ENCODE assay signal across 1 cellular context in the genomic region with DNA sequence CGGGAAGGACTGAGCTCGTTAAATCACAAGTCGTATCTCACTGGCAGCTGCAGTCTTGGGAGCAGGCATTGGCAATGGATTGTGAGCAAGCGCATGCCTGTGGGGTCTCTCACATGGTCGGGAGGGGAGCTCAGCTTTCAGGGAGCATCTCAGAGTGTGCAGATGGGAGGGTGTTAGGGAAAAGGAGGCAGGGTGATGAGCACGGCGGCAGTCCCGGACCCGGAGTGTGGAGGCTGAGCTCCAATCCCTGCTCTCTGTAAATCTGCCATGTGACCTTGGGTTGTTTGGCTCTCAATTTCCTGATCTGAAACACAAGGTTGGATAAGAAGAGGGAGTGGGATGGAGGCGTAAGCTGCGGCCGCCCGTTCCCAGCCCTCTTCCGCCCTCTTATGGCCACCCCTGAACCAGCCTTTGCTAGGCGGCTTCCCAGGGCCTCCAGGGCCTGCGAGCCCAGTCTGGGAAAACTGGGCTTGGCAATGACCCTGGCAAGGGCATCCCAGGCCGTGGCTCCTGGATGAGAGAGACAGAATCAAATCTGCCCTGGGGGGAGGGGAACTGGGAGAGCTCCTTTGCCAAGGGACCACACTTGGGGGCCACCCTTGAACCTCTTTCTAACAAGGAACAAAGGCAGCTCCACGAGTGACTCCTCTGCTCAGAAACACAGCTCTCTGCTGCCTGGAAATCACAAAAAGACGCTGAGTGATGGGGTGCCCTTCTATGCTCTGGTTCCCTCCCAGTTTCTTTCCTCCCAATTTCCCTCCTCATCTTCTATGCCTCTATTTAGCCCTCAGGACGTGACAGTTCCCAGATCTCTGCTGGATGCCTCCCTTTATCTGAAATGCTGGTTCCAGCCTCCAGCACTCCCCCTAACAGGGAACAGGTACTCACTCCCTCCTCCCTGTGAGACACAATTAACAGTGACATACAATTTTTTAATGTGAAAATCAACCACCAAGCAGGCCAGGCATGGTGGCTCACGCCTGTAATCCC.
TF ChIP-seq lines count a peak whose summit lies in the region.

No MANE protein-coding gene starts in this region.

TF ChIP-seq in HEK293, 187 proteins besides CTCF, POLR2A, EP300 and RAD21 (continued from another document and continues in another):
- TF ChIP-seq, protein P1, sequence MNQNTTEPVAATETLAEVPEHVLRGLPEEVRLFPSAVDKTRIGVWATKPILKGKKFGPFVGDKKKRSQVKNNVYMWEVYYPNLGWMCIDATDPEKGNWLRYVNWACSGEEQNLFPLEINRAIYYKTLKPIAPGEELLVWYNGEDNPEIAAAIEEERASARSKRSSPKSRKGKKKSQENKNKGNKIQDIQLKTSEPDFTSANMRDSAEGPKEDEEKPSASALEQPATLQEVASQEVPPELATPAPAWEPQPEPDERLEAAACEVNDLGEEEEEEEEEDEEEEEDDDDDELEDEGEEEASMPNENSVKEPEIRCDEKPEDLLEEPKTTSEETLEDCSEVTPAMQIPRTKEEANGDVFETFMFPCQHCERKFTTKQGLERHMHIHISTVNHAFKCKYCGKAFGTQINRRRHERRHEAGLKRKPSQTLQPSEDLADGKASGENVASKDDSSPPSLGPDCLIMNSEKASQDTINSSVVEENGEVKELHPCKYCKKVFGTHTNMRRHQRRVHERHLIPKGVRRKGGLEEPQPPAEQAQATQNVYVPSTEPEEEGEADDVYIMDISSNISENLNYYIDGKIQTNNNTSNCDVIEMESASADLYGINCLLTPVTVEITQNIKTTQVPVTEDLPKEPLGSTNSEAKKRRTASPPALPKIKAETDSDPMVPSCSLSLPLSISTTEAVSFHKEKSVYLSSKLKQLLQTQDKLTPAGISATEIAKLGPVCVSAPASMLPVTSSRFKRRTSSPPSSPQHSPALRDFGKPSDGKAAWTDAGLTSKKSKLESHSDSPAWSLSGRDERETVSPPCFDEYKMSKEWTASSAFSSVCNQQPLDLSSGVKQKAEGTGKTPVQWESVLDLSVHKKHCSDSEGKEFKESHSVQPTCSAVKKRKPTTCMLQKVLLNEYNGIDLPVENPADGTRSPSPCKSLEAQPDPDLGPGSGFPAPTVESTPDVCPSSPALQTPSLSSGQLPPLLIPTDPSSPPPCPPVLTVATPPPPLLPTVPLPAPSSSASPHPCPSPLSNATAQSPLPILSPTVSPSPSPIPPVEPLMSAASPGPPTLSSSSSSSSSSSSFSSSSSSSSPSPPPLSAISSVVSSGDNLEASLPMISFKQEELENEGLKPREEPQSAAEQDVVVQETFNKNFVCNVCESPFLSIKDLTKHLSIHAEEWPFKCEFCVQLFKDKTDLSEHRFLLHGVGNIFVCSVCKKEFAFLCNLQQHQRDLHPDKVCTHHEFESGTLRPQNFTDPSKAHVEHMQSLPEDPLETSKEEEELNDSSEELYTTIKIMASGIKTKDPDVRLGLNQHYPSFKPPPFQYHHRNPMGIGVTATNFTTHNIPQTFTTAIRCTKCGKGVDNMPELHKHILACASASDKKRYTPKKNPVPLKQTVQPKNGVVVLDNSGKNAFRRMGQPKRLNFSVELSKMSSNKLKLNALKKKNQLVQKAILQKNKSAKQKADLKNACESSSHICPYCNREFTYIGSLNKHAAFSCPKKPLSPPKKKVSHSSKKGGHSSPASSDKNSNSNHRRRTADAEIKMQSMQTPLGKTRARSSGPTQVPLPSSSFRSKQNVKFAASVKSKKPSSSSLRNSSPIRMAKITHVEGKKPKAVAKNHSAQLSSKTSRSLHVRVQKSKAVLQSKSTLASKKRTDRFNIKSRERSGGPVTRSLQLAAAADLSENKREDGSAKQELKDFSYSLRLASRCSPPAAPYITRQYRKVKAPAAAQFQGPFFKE (tag by site-specific recombination; IDR thresholded peaks at IDR 0.05; ENCODE audit: borderline replicate concordance): no peak
- TF ChIP-seq ZNF354C (tag by site-specific recombination; IDR thresholded peaks at IDR 0.05; ENCODE audit: borderline replicate concordance, low read depth): no peak
- TF ChIP-seq ZFP3 (tag by site-specific recombination; IDR thresholded peaks at IDR 0.05; ENCODE audit: low read depth): no peak
- TF ChIP-seq ZNF174 (tag by site-specific recombination; IDR thresholded peaks at IDR 0.05): no peak
- no peak for TF ChIP-seq ZNF707 (tag by site-specific recombination; IDR thresholded peaks at IDR 0.05)
- no peak for TF ChIP-seq ELK4 (IDR thresholded peaks at IDR 0.05; ENCODE audit: borderline replicate concordance, low read depth, low read length)
- TF ChIP-seq ZNF624 (tag by site-specific recombination; IDR thresholded peaks at IDR 0.05): no peak
- 0 out of 2 replicates have a peak, but pooled peaks have one; percentile 16 for TF ChIP-seq KLF9 (tag by site-specific recombination; IDR thresholded peaks at IDR 0.05; ENCODE audit: low read depth)
- no peak for TF ChIP-seq ZNF274 (IDR thresholded peaks at IDR 0.05; ENCODE audit: low read length)
- TF ChIP-seq ZNF274 (tag by site-specific recombination; IDR thresholded peaks at IDR 0.05; ENCODE audit: borderline replicate concordance): no peak
- TF ChIP-seq KLF1 (tag by site-specific recombination; IDR thresholded peaks at IDR 0.05): no peak
- no peak for TF ChIP-seq ZNF530 (tag by site-specific recombination; IDR thresholded peaks at IDR 0.05; ENCODE audit: low read depth)
- TF ChIP-seq ZNF600 (tag by site-specific recombination; IDR thresholded peaks at IDR 0.05): peak; percentile 95
- no peak for TF ChIP-seq ZXDB (tag by site-specific recombination; IDR thresholded peaks at IDR 0.05)
- TF ChIP-seq ZBTB7A (tag by site-specific recombination; IDR thresholded peaks at IDR 0.05; ENCODE audit: low read depth): no peak
- peak; percentile 38; the same call in 1 of the 2 replicates for TF ChIP-seq GLIS2 (tag by site-specific recombination; IDR thresholded peaks at IDR 0.05)
- no peak for TF ChIP-seq ZNF521 (tag by site-specific recombination; IDR thresholded peaks at IDR 0.05)
- TF ChIP-seq ZNF146 (tag by site-specific recombination; IDR thresholded peaks at IDR 0.05): no peak
- no peak for TF ChIP-seq MEIS1 (CRISPR knock-in tag; IDR thresholded peaks at IDR 0.05; ENCODE audit: borderline replicate concordance)
- TF ChIP-seq ZNF76 (tag by site-specific recombination; IDR thresholded peaks at IDR 0.05; ENCODE audit: borderline replicate concordance, low read depth): 0 out of 2 replicates have a peak, but pooled peaks have one; percentile 11
- TF ChIP-seq ZNF549 (tag by site-specific recombination; IDR thresholded peaks at IDR 0.05): no peak
- no peak for TF ChIP-seq ZFP37 (tag by site-specific recombination; IDR thresholded peaks at IDR 0.05)
- TF ChIP-seq ZNF548 (tag by site-specific recombination; IDR thresholded peaks at IDR 0.05): no peak
- TF ChIP-seq SP7 (tag by site-specific recombination; IDR thresholded peaks at IDR 0.05): peak; percentile 45; the same call in 1 of the 2 replicates
- no peak for TF ChIP-seq ZNF24 (tag by site-specific recombination; IDR thresholded peaks at IDR 0.05)
- TF ChIP-seq ZNF514 (tag by site-specific recombination; IDR thresholded peaks at IDR 0.05): no peak
- TF ChIP-seq ZNF302 (tag by site-specific recombination; IDR thresholded peaks at IDR 0.05; ENCODE audit: low read depth): no peak
- TF ChIP-seq ZSCAN23 (tag by site-specific recombination; IDR thresholded peaks at IDR 0.05): no peak
- TF ChIP-seq, protein P2, sequence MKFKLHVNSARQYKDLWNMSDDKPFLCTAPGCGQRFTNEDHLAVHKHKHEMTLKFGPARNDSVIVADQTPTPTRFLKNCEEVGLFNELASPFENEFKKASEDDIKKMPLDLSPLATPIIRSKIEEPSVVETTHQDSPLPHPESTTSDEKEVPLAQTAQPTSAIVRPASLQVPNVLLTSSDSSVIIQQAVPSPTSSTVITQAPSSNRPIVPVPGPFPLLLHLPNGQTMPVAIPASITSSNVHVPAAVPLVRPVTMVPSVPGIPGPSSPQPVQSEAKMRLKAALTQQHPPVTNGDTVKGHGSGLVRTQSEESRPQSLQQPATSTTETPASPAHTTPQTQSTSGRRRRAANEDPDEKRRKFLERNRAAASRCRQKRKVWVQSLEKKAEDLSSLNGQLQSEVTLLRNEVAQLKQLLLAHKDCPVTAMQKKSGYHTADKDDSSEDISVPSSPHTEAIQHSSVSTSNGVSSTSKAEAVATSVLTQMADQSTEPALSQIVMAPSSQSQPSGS (tag by site-specific recombination; IDR thresholded peaks at IDR 0.05; ENCODE audit: low read depth): no peak
- TF ChIP-seq, protein P3, sequence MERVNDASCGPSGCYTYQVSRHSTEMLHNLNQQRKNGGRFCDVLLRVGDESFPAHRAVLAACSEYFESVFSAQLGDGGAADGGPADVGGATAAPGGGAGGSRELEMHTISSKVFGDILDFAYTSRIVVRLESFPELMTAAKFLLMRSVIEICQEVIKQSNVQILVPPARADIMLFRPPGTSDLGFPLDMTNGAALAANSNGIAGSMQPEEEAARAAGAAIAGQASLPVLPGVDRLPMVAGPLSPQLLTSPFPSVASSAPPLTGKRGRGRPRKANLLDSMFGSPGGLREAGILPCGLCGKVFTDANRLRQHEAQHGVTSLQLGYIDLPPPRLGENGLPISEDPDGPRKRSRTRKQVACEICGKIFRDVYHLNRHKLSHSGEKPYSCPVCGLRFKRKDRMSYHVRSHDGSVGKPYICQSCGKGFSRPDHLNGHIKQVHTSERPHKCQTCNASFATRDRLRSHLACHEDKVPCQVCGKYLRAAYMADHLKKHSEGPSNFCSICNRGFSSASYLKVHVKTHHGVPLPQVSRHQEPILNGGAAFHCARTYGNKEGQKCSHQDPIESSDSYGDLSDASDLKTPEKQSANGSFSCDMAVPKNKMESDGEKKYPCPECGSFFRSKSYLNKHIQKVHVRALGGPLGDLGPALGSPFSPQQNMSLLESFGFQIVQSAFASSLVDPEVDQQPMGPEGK (tag by site-specific recombination; IDR thresholded peaks at IDR 0.05): no peak
- TF ChIP-seq ZBTB21 (tag by site-specific recombination; IDR thresholded peaks at IDR 0.05): no peak
- TF ChIP-seq ZNF114 (tag by site-specific recombination; IDR thresholded peaks at IDR 0.05): no peak
- TF ChIP-seq ZNF747 (tag by site-specific recombination; IDR thresholded peaks at IDR 0.05): no peak
- no peak for TF ChIP-seq ZNF18 (tag by site-specific recombination; IDR thresholded peaks at IDR 0.05)
- TF ChIP-seq ZNF837 (tag by site-specific recombination; IDR thresholded peaks at IDR 0.05): no peak
- no peak for TF ChIP-seq RBAK (tag by site-specific recombination; IDR thresholded peaks at IDR 0.05)
- no peak for TF ChIP-seq TCF7L2 (IDR thresholded peaks at IDR 0.05; ENCODE audit: borderline replicate concordance, low read depth, low read length)
- no peak for TF ChIP-seq ZNF645 (tag by site-specific recombination; IDR thresholded peaks at IDR 0.05)
- TF ChIP-seq, protein P4, sequence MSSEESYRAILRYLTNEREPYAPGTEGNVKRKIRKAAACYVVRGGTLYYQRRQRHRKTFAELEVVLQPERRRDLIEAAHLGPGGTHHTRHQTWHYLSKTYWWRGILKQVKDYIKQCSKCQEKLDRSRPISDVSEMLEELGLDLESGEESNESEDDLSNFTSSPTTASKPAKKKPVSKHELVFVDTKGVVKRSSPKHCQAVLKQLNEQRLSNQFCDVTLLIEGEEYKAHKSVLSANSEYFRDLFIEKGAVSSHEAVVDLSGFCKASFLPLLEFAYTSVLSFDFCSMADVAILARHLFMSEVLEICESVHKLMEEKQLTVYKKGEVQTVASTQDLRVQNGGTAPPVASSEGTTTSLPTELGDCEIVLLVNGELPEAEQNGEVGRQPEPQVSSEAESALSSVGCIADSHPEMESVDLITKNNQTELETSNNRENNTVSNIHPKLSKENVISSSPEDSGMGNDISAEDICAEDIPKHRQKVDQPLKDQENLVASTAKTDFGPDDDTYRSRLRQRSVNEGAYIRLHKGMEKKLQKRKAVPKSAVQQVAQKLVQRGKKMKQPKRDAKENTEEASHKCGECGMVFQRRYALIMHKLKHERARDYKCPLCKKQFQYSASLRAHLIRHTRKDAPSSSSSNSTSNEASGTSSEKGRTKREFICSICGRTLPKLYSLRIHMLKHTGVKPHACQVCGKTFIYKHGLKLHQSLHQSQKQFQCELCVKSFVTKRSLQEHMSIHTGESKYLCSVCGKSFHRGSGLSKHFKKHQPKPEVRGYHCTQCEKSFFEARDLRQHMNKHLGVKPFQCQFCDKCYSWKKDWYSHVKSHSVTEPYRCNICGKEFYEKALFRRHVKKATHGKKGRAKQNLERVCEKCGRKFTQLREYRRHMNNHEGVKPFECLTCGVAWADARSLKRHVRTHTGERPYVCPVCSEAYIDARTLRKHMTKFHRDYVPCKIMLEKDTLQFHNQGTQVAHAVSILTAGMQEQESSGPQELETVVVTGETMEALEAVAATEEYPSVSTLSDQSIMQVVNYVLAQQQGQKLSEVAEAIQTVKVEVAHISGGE (tag by site-specific recombination; conservative IDR thresholded peaks at IDR 0.05; ENCODE audit: low read depth): no peak
- no peak for TF ChIP-seq SCRT2 (tag by site-specific recombination; IDR thresholded peaks at IDR 0.05)
